1 cellular context compared by ENCODE assay signal in genomic region chr19:54209748-54210494, GRCh38.
TF ChIP-seq lines count a peak whose summit lies in the region.

No MANE protein-coding gene starts in this region.

TF ChIP-seq in HEK293, 187 proteins besides CTCF, POLR2A, EP300 and RAD21 (continued from another document):
- TF ChIP-seq ZBTB6 (tag by site-specific recombination; IDR thresholded peaks at IDR 0.05) (peak; percentile 48; the same call in 1 of the 2 replicates), ZNF701 (tag by site-specific recombination; IDR thresholded peaks at IDR 0.05) (no peak), ZEB2 (tag by site-specific recombination; IDR thresholded peaks at IDR 0.05) (peak; percentile 90), KLF16 (tag by site-specific recombination; IDR thresholded peaks at IDR 0.05) (no peak), GLI4 (tag by site-specific recombination; IDR thresholded peaks at IDR 0.05) (no peak), KLF10 (tag by site-specific recombination; IDR thresholded peaks at IDR 0.05) (peak; percentile 49; the same call in 1 of the 2 replicates), ZNF561 (tag by site-specific recombination; IDR thresholded peaks at IDR 0.05; ENCODE audit: borderline replicate concordance) (peak; percentile 93; the same call in 1 of the 2 replicates), ZNF600 (tag by site-specific recombination; IDR thresholded peaks at IDR 0.05) (peak; percentile 56), ZNF639 (tag by site-specific recombination; IDR thresholded peaks at IDR 0.05) (no peak), FEZF1 (tag by site-specific recombination; IDR thresholded peaks at IDR 0.05) (no peak), ZNF560 (tag by site-specific recombination; IDR thresholded peaks at IDR 0.05; ENCODE audit: borderline replicate concordance) (no peak), ZFHX2 (tag by site-specific recombination; conservative IDR thresholded peaks at IDR 0.05) (0 out of 2 replicates have a peak, but pooled peaks have one; percentile 32), HOXC10 (CRISPR knock-in tag; IDR thresholded peaks at IDR 0.05) (no peak; the same call in 1 of the 2 replicates), WT1 (tag by site-specific recombination; IDR thresholded peaks at IDR 0.05) (peak; percentile 74), ZSCAN30 (tag by site-specific recombination; IDR thresholded peaks at IDR 0.05) (peak; percentile 70; the same call in 1 of the 2 replicates), ZNF24 (tag by site-specific recombination; IDR thresholded peaks at IDR 0.05) (no peak), ZNF488 (tag by site-specific recombination; IDR thresholded peaks at IDR 0.05) (no peak), ZXDB (tag by site-specific recombination; IDR thresholded peaks at IDR 0.05) (peak; percentile 73; the same call in 1 of the 2 replicates), ZNF423 (tag by site-specific recombination; IDR thresholded peaks at IDR 0.05) (no peak), ZNF394 (tag by site-specific recombination; IDR thresholded peaks at IDR 0.05; ENCODE audit: borderline replicate concordance) (peak; percentile 33; the same call in 1 of the 2 replicates), ZNF311 (tag by site-specific recombination; IDR thresholded peaks at IDR 0.05; ENCODE audit: borderline replicate concordance) (no peak), ZNF138 (tag by site-specific recombination; IDR thresholded peaks at IDR 0.05; ENCODE audit: borderline replicate concordance) (no peak), MZF1 (tag by site-specific recombination; IDR thresholded peaks at IDR 0.05; ENCODE audit: borderline replicate concordance) (peak; percentile 47; the same call in 1 of the 2 replicates), ZBTB49 (tag by site-specific recombination; IDR thresholded peaks at IDR 0.05; ENCODE audit: low read depth) (no peak), REPIN1 (tag by site-specific recombination; IDR thresholded peaks at IDR 0.05; ENCODE audit: low read depth) (no peak), ZBTB1 (tag by site-specific recombination; IDR thresholded peaks at IDR 0.05) (no peak), TRIM28 (IDR thresholded peaks at IDR 0.05; ENCODE audit: borderline replicate concordance, low read length) (no peak; the same call in none of the 2 replicates), ZNF596 (tag by site-specific recombination; IDR thresholded peaks at IDR 0.05) (peak; percentile 17; the same call in 1 of the 2 replicates), ZSCAN23 (tag by site-specific recombination; IDR thresholded peaks at IDR 0.05) (no peak), ZNF221 (tag by site-specific recombination; IDR thresholded peaks at IDR 0.05; ENCODE audit: borderline replicate concordance) (no peak), ZNF404 (tag by site-specific recombination; IDR thresholded peaks at IDR 0.05) (no peak), SP3 (tag by site-specific recombination; IDR thresholded peaks at IDR 0.05) (no peak), ZNF10 (tag by site-specific recombination; IDR thresholded peaks at IDR 0.05) (peak; percentile 26; the same call in 1 of the 2 replicates), ZNF629 (tag by site-specific recombination; IDR thresholded peaks at IDR 0.05) (peak; percentile 66), ZNF670 (tag by site-specific recombination; IDR thresholded peaks at IDR 0.05; ENCODE audit: low read depth) (no peak)
- TF ChIP-seq, protein P1, sequence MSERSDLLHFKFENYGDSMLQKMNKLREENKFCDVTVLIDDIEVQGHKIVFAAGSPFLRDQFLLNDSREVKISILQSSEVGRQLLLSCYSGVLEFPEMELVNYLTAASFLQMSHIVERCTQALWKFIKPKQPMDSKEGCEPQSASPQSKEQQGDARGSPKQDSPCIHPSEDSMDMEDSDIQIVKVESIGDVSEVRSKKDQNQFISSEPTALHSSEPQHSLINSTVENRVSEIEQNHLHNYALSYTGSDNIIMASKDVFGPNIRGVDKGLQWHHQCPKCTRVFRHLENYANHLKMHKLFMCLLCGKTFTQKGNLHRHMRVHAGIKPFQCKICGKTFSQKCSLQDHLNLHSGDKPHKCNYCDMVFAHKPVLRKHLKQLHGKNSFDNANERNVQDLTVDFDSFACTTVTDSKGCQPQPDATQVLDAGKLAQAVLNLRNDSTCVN (tag by site-specific recombination; optimal IDR thresholded peaks at IDR 0.05), result no peak
- TF ChIP-seq, protein P2, sequence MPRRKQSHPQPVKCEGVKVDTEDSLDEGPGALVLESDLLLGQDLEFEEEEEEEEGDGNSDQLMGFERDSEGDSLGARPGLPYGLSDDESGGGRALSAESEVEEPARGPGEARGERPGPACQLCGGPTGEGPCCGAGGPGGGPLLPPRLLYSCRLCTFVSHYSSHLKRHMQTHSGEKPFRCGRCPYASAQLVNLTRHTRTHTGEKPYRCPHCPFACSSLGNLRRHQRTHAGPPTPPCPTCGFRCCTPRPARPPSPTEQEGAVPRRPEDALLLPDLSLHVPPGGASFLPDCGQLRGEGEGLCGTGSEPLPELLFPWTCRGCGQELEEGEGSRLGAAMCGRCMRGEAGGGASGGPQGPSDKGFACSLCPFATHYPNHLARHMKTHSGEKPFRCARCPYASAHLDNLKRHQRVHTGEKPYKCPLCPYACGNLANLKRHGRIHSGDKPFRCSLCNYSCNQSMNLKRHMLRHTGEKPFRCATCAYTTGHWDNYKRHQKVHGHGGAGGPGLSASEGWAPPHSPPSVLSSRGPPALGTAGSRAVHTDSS (tag by site-specific recombination; IDR thresholded peaks at IDR 0.05), result no peak
- TF ChIP-seq, protein P3, sequence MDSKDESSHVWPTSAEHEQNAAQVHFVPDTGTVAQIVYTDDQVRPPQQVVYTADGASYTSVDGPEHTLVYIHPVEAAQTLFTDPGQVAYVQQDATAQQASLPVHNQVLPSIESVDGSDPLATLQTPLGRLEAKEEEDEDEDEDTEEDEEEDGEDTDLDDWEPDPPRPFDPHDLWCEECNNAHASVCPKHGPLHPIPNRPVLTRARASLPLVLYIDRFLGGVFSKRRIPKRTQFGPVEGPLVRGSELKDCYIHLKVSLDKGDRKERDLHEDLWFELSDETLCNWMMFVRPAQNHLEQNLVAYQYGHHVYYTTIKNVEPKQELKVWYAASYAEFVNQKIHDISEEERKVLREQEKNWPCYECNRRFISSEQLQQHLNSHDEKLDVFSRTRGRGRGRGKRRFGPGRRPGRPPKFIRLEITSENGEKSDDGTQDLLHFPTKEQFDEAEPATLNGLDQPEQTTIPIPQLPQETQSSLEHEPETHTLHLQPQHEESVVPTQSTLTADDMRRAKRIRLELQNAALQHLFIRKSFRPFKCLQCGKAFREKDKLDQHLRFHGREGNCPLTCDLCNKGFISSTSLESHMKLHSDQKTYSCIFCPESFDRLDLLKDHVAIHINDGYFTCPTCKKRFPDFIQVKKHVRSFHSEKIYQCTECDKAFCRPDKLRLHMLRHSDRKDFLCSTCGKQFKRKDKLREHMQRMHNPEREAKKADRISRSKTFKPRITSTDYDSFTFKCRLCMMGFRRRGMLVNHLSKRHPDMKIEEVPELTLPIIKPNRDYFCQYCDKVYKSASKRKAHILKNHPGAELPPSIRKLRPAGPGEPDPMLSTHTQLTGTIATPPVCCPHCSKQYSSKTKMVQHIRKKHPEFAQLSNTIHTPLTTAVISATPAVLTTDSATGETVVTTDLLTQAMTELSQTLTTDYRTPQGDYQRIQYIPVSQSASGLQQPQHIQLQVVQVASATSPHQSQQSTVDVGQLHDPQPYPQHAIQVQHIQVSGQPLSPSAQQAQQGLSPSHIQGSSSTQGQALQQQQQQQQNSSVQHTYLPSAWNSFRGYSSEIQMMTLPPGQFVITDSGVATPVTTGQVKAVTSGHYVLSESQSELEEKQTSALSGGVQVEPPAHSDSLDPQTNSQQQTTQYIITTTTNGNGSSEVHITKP (tag by site-specific recombination; IDR thresholded peaks at IDR 0.05), result peak; percentile 67
- TF ChIP-seq, protein P4, sequence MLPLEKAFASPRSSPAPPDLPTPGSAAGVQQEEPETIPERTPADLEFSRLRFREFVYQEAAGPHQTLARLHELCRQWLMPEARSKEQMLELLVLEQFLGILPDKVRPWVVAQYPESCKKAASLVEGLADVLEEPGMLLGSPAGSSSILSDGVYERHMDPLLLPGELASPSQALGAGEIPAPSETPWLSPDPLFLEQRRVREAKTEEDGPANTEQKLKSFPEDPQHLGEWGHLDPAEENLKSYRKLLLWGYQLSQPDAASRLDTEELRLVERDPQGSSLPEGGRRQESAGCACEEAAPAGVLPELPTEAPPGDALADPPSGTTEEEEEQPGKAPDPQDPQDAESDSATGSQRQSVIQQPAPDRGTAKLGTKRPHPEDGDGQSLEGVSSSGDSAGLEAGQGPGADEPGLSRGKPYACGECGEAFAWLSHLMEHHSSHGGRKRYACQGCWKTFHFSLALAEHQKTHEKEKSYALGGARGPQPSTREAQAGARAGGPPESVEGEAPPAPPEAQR (tag by site-specific recombination; IDR thresholded peaks at IDR 0.05), result no peak
- TF ChIP-seq, protein P5, sequence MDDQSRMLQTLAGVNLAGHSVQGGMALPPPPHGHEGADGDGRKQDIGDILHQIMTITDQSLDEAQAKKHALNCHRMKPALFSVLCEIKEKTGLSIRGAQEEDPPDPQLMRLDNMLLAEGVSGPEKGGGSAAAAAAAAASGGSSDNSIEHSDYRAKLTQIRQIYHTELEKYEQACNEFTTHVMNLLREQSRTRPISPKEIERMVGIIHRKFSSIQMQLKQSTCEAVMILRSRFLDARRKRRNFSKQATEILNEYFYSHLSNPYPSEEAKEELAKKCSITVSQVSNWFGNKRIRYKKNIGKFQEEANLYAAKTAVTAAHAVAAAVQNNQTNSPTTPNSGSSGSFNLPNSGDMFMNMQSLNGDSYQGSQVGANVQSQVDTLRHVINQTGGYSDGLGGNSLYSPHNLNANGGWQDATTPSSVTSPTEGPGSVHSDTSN (CRISPR knock-in tag; IDR thresholded peaks at IDR 0.05), result no peak
TF ChIP-seq in HEK293: peak in this region for 33.
